Comparison of ENCODE assay signal across 10 cellular contexts in the genomic region with DNA sequence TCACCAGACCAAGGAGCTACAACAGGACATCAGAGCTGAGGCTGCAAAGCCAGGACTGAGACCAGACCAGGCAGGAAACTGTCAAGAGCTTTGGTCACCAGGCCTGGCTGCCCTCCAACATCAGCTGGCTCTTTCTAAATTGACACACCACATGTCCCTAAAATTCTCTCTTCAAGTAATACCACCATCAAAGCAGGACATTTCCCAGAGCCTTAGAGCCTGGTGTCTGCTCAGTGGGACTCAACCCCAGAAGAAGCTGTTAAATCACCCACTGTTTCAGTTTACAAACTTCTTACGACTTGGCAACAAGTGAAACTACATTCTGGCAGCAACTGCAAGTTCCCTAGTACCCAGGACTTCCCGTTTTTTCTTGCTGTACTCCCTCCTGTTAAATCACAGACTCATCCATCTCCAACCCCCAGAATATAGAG. TPM values are rescaled to one million over a fixed set of nuclear protein-coding genes. Genes with fewer than 3 reads are reported as not detected.
DNase-seq lines count a peak whose midpoint lies in the region; ATAC-seq and TF ChIP-seq lines count a peak whose summit lies in the region.
"Had no signal": no experiment of that assay in that cellular context is flagged by ENCODE, and none has a peak within 500 bp of the region (broad histone marks: within the 10 kb centered on the region; RNA-seq: fewer than 3 reads in every experiment).

No MANE protein-coding gene starts in this region.

- no peak for TF ChIP-seq POLR2A in spleen (IDR thresholded peaks at IDR 0.05)

- POLR2A ChIA-PET in activated B cell treated with CpG ODN at 0.5 μM for 24 hours (lab: Charles Lee), result interaction anchor here (0.7 to 8.2 kb wide), 17 partner anchors 8 to 1296 kb away, joined by 3 to 215 read pairs (median 4); partner anchors contain the start of gene SP4

- peak overlapping the region; percentile 92 for H3K27ac Mint-ChIP-seq in activated B cell treated with CpG ODN at 0.5 μM for 24 hours
- H3K27ac Mint-ChIP-seq: activated naive CD8-positive, alpha-beta T cell had no signal

- in situ Hi-C loops in KBM-7 (cut with MboI; ENCODE audit: low pct_unique_long_range_greater_than_20kb, low sequenced_read_pairs), result loop anchor here (10.0 kb wide), 1 partner anchor 158 kb away; no protein-coding TSS in a partner anchor

- H3K9me2 ChIP-seq in hepatocyte (replicated peaks; ENCODE audit: insufficient read depth), result peaks cover 2% of the 10 kb centered on the region

- no peaks in the 10 kb centered on the region for H3K9me3 Mint-ChIP-seq in activated B cell treated with CpG ODN at 0.5 μM for 24 hours

- no peaks in the 10 kb centered on the region for H3K27me3 Mint-ChIP-seq in activated B cell treated with CpG ODN at 0.5 μM for 24 hours

- H3K79me2 ChIP-seq in hepatocyte, result no peaks in the 10 kb centered on the region

- no peaks in the 10 kb centered on the region for H3K27me3 ChIP-seq in hepatocyte
- peaks cover 0 to 22% (median 3%) of the 10 kb centered on the region in 7 donors for H3K27me3 ChIP-seq in spleen (replicated peaks in 1 of 7)

- H3K4me2 ChIP-seq in hepatocyte, result peak overlapping the region; percentile 46

- H3K9me3 ChIP-seq in hepatocyte (ENCODE audit: low read depth), result no peaks in the 10 kb centered on the region
- no peaks in the 10 kb centered on the region for H3K9me3 ChIP-seq in spleen

- H4K20me1 ChIP-seq in hepatocyte (ENCODE audit: insufficient read depth, poor library complexity, severe bottlenecking), result no peaks in the 10 kb centered on the region

- TF ChIP-seq CTCF in activated B cell treated with CpG ODN at 0.5 μM for 24 hours (IDR thresholded peaks at IDR 0.05) (no peak), hepatocyte (IDR thresholded peaks at IDR 0.05; ENCODE audit: poor library complexity) (no peak), spleen (IDR thresholded peaks at IDR 0.05 in 8 of 11, conservative IDR thresholded peaks at IDR 0.05 in 3 of 11) (no peak)

- intact Hi-C loops in activated B cell treated with CpG ODN at 0.5 μM for 24 hours (cut with micrococcal nuclease) (no loop called here), spleen (cut with DNase I; ENCODE audit: low total_unique reads) (no loop called here)

- H3K36me3 ChIP-seq in hepatocyte (replicated peaks; ENCODE audit: insufficient read depth, low read depth), result no peaks in the 10 kb centered on the region
- no peaks in the 10 kb centered on the region for H3K36me3 ChIP-seq in spleen

- peak overlapping the region; percentile 62 for H3K27ac ChIP-seq in hepatocyte
- peak overlapping the region; percentile 55 to 89 (median 78) for H3K27ac ChIP-seq in spleen

- H3K4me1 Mint-ChIP-seq in activated B cell treated with CpG ODN at 0.5 μM for 24 hours, result peaks cover 87% of the 10 kb centered on the region

- H3K4me3 Mint-ChIP-seq in activated B cell treated with CpG ODN at 0.5 μM for 24 hours, result peak overlapping the region; percentile 74
- H3K4me3 Mint-ChIP-seq: activated naive CD8-positive, alpha-beta T cell had no signal

- WGBS in hepatocyte (ENCODE audit: low lambda C conversion rate, missing lambda C conversion rate), result 43% methylated on average over 2 of the region's 2 CpGs
- 0 to 6% (median 0%) methylated on average over 2 of the region's 2 CpGs for WGBS in spleen, 5 donors

- no peak overlapping the region for H2AFZ ChIP-seq in hepatocyte

- H3K4me1 ChIP-seq in hepatocyte (ENCODE audit: insufficient read depth) (peaks cover 9% of the 10 kb centered on the region), spleen (peaks cover 32 to 81% (median 70%) of the 10 kb centered on the region in 6 donors)

- peak; percentile 53 for DNase-seq in KBM-7
- no peak for DNase-seq in activated B cell treated with CpG ODN at 0.5 μM for 24 hours
- peak; percentile 34 for DNase-seq in hepatocyte (ENCODE audit: low spot score)
- DNase-seq in spleen, result peak; percentile 80
- no peak for DNase-seq in activated CD4-positive, CD25-positive, alpha-beta regulatory T cell (lab: John Stamatoyannopoulos, UW)
- no peak for DNase-seq in HuH-7 (ENCODE audit: low spot score)
- DNase-seq in SK-N-DZ (ENCODE audit: low spot score), result no peak
- DNase-seq: NCI-H146 had no signal

- peaks cover 10% of the 10 kb centered on the region for H3K36me3 Mint-ChIP-seq in activated B cell treated with CpG ODN at 0.5 μM for 24 hours (ENCODE audit: low read depth)
- H3K36me3 Mint-ChIP-seq: activated naive CD8-positive, alpha-beta T cell had no signal

- no peak overlapping the region for H3K4me3 ChIP-seq in hepatocyte
- H3K4me3 ChIP-seq in spleen, result peak overlapping the region in 2 of 8 donors; percentile 11 to 41

- CTCF ChIA-PET in activated B cell treated with CpG ODN at 0.5 μM for 24 hours (lab: Charles Lee), result interaction anchor here (0.9 to 12.7 kb wide), 12 partner anchors 8 to 162 kb away, joined by 3 to 348 read pairs (median 8); no protein-coding TSS in a partner anchor

- ATAC-seq in activated B cell treated with CpG ODN at 0.5 μM for 24 hours (ENCODE audit: low read depth) (peak; percentile 12), GM19395 (IDR thresholded peaks at IDR 0.05; ENCODE audit: unreplicated experiment) (no peak)

RNA-seq across cellular contexts. Expression of gene IL6, which starts 3.8 kb away (rescaled TPM):
- 64.4 and 72.3 TPM in 2 replicates for total RNA-seq in activated B cell treated with CpG ODN at 0.5 μM for 24 hours
- total RNA-seq in hepatocyte, result 1.6 and 4.3 TPM in 2 replicates
- 3.4 and 3.5 TPM in 2 replicates for polyA plus RNA-seq in hepatocyte
- total RNA-seq in spleen, result 10 to 100 TPM in 1 of 7 donors, 1 to 10 TPM in 6; 1.8 to 11.8 (median 3.9) TPM
- 1 to 10 TPM; 3.5 to 7.8 (median 5.4) TPM for polyA plus RNA-seq in spleen
- not detected in 2 replicates for polyA plus RNA-seq in SK-N-DZ (2014; cell fraction: cytosol; rRNA removed)
- not detected in 2 replicates for polyA plus RNA-seq in SK-N-DZ (2014; cell fraction: nucleus; rRNA removed)

Comparison
In these comparisons a context has a peak if more than half of its experiments do, and no peak if none do; other contexts are left out.
1. DNase-seq: peak in KBM-7 (single experiment), hepatocyte (single experiment) and spleen (single experiment); none in activated B cell treated with CpG ODN at 0.5 μM for 24 hours (single experiment), activated CD4-positive, CD25-positive, alpha-beta regulatory T cell (0 of 4), HuH-7 (single experiment) and SK-N-DZ (single experiment).